34 cellular contexts compared by ENCODE assay signal in the genomic region with DNA sequence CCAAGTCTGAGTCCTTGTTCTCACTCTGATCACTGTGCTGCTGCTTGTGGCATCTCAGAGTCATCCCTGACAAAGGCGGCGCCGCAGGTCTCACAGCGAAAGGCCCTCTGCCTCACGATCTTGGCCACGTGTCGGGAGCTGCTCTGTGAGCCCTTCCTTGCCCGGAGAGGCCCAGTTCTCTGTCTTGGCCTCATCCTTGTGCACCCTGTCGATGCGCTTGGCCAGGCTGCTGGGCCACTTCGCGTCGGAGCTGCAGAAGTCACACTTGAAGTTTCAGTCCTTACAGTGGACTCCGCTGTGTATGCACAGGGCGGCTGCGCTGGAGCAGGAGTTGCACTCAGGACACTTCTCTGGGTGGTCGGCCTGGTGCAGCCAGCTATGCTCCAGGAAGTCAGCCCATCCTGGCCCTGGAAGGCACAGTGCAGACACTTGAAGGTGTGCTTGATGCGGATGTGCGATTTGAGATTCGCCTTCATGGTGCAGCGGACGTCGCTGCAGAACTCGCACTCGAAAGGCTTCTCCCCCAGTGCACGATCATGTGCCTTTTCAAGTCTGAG.
"Had no signal": no experiment of that assay in that cellular context is flagged by ENCODE, and none has a peak within 500 bp of the region (broad histone marks: within the 10 kb centered on the region; RNA-seq: fewer than 3 reads in every experiment).

No MANE protein-coding gene starts in this region.

- DNase-seq: activated CD4-positive, alpha-beta memory T cell treated with anti-CD3 and anti-CD28 coated beads for 36 hours; activated CD4-positive, alpha-beta T cell treated with anti-CD3 and anti-CD28 coated beads for 36 hours; activated CD4-positive, alpha-beta T cell treated with anti-CD3 and anti-CD28 coated beads, Interleukin-2, amount 10 ng/mL, durations not matched to agents 24 days and 14 days; activated CD4-positive, CD25-positive, alpha-beta regulatory T cell; activated CD4-positive, CD25-positive, alpha-beta regulatory T cell treated with anti-CD3 and anti-CD28 coated beads, Interleukin-2, amount 50 U/mL, for 72 hours; activated CD8-positive, alpha-beta memory T cell treated with anti-CD3 and anti-CD28 coated beads, Interleukin-2, amount 10 ng/mL, durations not matched to agents 7 days and 5 days; activated CD8-positive, alpha-beta memory T cell treated with anti-CD3 and anti-CD28 coated beads, Interleukin-2, amount 50 U/mL, for 4 hours; activated CD8-positive, alpha-beta T cell treated with anti-CD3 and anti-CD28 coated beads, Interleukin-2, amount 10 ng/mL, durations not matched to agents 7 days and 5 days; activated gamma-delta T cell treated with Interleukin-2 at 50 U/mL for 16 hours; activated naive CD4-positive, alpha-beta T cell treated with anti-CD3 and anti-CD28 coated beads, Interleukin-2, amount 50 U/mL, for 16 hours; activated naive CD4-positive, alpha-beta T cell treated with Interleukin-2 at 50 U/mL for 16 hours; activated T-cell treated with anti-CD3 and anti-CD28 coated beads, Interleukin-2, amount 50 U/mL, for 24 hours; activated T-cell treated with anti-CD3 and anti-CD28 coated beads, Interleukin-2, amount 50 U/mL, for 72 hours; amniotic stem cell; anterior cingulate cortex; brain microvascular endothelial cell; dorsolateral prefrontal cortex; effector memory CD4-positive, alpha-beta T cell; endodermal cell; foreskin keratinocyte; gastrocnemius medialis; glutamatergic neuron; T-helper 1 cell; T-helper 17 cell; T1000; WERI-Rb-1 had no signal

- H3K4me3 Mint-ChIP-seq: activated CD4-positive, alpha-beta memory T cell treated with anti-CD3 and anti-CD28 coated beads for 36 hours; activated CD4-positive, alpha-beta T cell treated with anti-CD3 and anti-CD28 coated beads for 36 hours; activated CD4-positive, alpha-beta T cell treated with anti-CD3 and anti-CD28 coated beads, Interleukin-2, amount 10 ng/mL, durations not matched to agents 24 days and 14 days; activated CD8-positive, alpha-beta memory T cell treated with anti-CD3 and anti-CD28 coated beads, Interleukin-2, amount 10 ng/mL, durations not matched to agents 7 days and 5 days; activated CD8-positive, alpha-beta T cell treated with anti-CD3 and anti-CD28 coated beads, Interleukin-2, amount 10 ng/mL, durations not matched to agents 7 days and 5 days; activated naive CD8-positive, alpha-beta T cell; activated T-cell treated with anti-CD3 and anti-CD28 coated beads, Interleukin-2, amount 50 U/mL, for 24 hours; activated T-cell treated with anti-CD3 and anti-CD28 coated beads, Interleukin-2, amount 50 U/mL, for 72 hours; central memory CD8-positive, alpha-beta T cell; dendritic cell treated with granulocyte-macrophage colony-stimulating factor and Interleukin-4, amounts not matched to agents 40 ng/mL and 50 ng/mL, for 4 days; endodermal cell; T-helper 17 cell; T-helper 2 cell treated with Interferon-gamma antibody and Interleukin-4, amounts not matched to agents 5 μg/mL and 100 μg/mL, for 36 hours had no signal

- H3K9me3 ChIP-seq: esophagus muscularis mucosa, gastrocnemius medialis had no signal

- H3K27me3 Mint-ChIP-seq: dendritic cell treated with granulocyte-macrophage colony-stimulating factor and Interleukin-4, amounts not matched to agents 40 ng/mL and 50 ng/mL, for 4 days had no signal

- H3K9me3 Mint-ChIP-seq: activated CD4-positive, alpha-beta memory T cell treated with anti-CD3 and anti-CD28 coated beads for 36 hours; activated T-cell treated with anti-CD3 and anti-CD28 coated beads, Interleukin-2, amount 50 U/mL, for 24 hours; activated T-cell treated with anti-CD3 and anti-CD28 coated beads, Interleukin-2, amount 50 U/mL, for 72 hours; central memory CD8-positive, alpha-beta T cell; dendritic cell treated with granulocyte-macrophage colony-stimulating factor and Interleukin-4, amounts not matched to agents 40 ng/mL and 50 ng/mL, for 4 days; endodermal cell; T-helper 2 cell treated with Interferon-gamma antibody and Interleukin-4, amounts not matched to agents 5 μg/mL and 100 μg/mL, for 36 hours had no signal

- H3K27ac ChIP-seq: brain microvascular endothelial cell, coronary artery, dorsolateral prefrontal cortex, esophagus muscularis mucosa, foreskin keratinocyte, gastrocnemius medialis, WERI-Rb-1 had no signal

- H3K36me3 Mint-ChIP-seq: activated CD4-positive, alpha-beta memory T cell treated with anti-CD3 and anti-CD28 coated beads for 36 hours; activated CD8-positive, alpha-beta memory T cell treated with anti-CD3 and anti-CD28 coated beads, Interleukin-2, amount 10 ng/mL, durations not matched to agents 7 days and 5 days; activated naive CD8-positive, alpha-beta T cell had no signal

- H3K27me3 ChIP-seq: brain microvascular endothelial cell, dorsolateral prefrontal cortex, foreskin keratinocyte, gastrocnemius medialis had no signal

- ATAC-seq: activated CD4-positive, alpha-beta T cell treated with anti-CD3 and anti-CD28 coated beads for 36 hours; activated CD8-positive, alpha-beta memory T cell treated with anti-CD3 and anti-CD28 coated beads, Interleukin-2, amount 10 ng/mL, durations not matched to agents 7 days and 5 days; activated CD8-positive, alpha-beta T cell treated with anti-CD3 and anti-CD28 coated beads, Interleukin-2, amount 10 ng/mL, durations not matched to agents 7 days and 5 days; activated T-cell treated with anti-CD3 and anti-CD28 coated beads, Interleukin-2, amount 50 U/mL, for 72 hours; foreskin keratinocyte; gastrocnemius medialis; T-helper 17 cell had no signal

- H3K4me3 ChIP-seq: coronary artery, dorsolateral prefrontal cortex, esophagus muscularis mucosa, gastrocnemius medialis had no signal

- H3K4me1 ChIP-seq: esophagus muscularis mucosa, foreskin keratinocyte, gastrocnemius medialis had no signal

- H3K4me1 Mint-ChIP-seq: activated CD4-positive, alpha-beta T cell treated with anti-CD3 and anti-CD28 coated beads for 36 hours; activated CD4-positive, alpha-beta T cell treated with anti-CD3 and anti-CD28 coated beads, Interleukin-2, amount 10 ng/mL, durations not matched to agents 24 days and 14 days; activated CD8-positive, alpha-beta memory T cell treated with anti-CD3 and anti-CD28 coated beads, Interleukin-2, amount 10 ng/mL, durations not matched to agents 7 days and 5 days; central memory CD8-positive, alpha-beta T cell; endodermal cell; T-helper 17 cell had no signal

- FAIRE-seq: astrocyte, bronchial epithelial cell had no signal

- H3K36me3 ChIP-seq: brain microvascular endothelial cell, esophagus muscularis mucosa, gastrocnemius medialis, WERI-Rb-1 had no signal

- H3K27ac Mint-ChIP-seq: activated CD4-positive, alpha-beta memory T cell treated with anti-CD3 and anti-CD28 coated beads for 36 hours; activated CD4-positive, alpha-beta T cell treated with anti-CD3 and anti-CD28 coated beads for 36 hours; activated CD4-positive, alpha-beta T cell treated with anti-CD3 and anti-CD28 coated beads, Interleukin-2, amount 10 ng/mL, durations not matched to agents 24 days and 14 days; activated CD8-positive, alpha-beta memory T cell treated with anti-CD3 and anti-CD28 coated beads, Interleukin-2, amount 10 ng/mL, durations not matched to agents 7 days and 5 days; activated CD8-positive, alpha-beta T cell treated with anti-CD3 and anti-CD28 coated beads, Interleukin-2, amount 10 ng/mL, durations not matched to agents 7 days and 5 days; activated naive CD8-positive, alpha-beta T cell; activated T-cell treated with anti-CD3 and anti-CD28 coated beads, Interleukin-2, amount 50 U/mL, for 24 hours; activated T-cell treated with anti-CD3 and anti-CD28 coated beads, Interleukin-2, amount 50 U/mL, for 72 hours; dendritic cell treated with granulocyte-macrophage colony-stimulating factor and Interleukin-4, amounts not matched to agents 40 ng/mL and 50 ng/mL, for 4 days; endodermal cell; T-helper 17 cell; T-helper 2 cell treated with Interferon-gamma antibody and Interleukin-4, amounts not matched to agents 5 μg/mL and 100 μg/mL, for 36 hours had no signal
